ENCODE assay signal across 20 cellular contexts in the genomic region with DNA sequence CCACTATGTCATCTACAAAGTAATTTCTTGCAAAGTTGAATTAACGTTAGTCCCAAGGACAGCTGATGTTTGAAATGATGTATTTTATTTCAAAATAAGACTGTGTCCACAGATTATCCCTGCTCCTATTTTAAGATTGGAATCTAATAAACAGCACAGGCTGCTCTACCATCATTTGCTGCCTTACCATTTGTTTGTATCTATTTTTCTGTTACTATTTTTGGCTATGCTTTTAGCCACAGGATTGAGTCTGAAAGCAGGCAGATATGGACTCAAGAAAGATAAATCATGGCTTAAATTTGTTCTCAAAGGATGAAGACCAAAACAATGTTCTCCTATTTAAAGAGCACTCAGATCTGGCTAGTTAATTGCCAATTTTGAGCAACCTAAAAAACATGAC.
DNase-seq lines count a peak whose midpoint lies in the region; ATAC-seq and TF ChIP-seq lines count a peak whose summit lies in the region.
"Had no signal": no experiment of that assay in that cellular context is flagged by ENCODE, and none has a peak within 500 bp of the region (broad histone marks: within the 10 kb centered on the region; RNA-seq: fewer than 3 reads in every experiment).

No MANE protein-coding gene starts in this region.

- H3K27me3 ChIP-seq in prostate gland (replicated peaks; ENCODE audit: insufficient read depth) (no peaks in the 10 kb centered on the region), suprapubic skin (no peaks in the 10 kb centered on the region), heart left ventricle (no peaks in the 10 kb centered on the region)

- TF ChIP-seq CTCF in prostate gland (IDR thresholded peaks at IDR 0.05) (no peak), suprapubic skin (IDR thresholded peaks at IDR 0.05) (no peak), heart left ventricle (IDR thresholded peaks at IDR 0.05) (no peak)

- H3K36me3 ChIP-seq in prostate gland (no peaks in the 10 kb centered on the region), suprapubic skin (no peaks in the 10 kb centered on the region), heart left ventricle (no peaks in the 10 kb centered on the region)

- no peak overlapping the region for H3K4me3 Mint-ChIP-seq in activated T-cell treated with anti-CD3 and anti-CD28 coated beads, Interleukin-2, amount 50 U/mL, for 72 hours
- no peak overlapping the region for H3K4me3 Mint-ChIP-seq in naive thymus-derived CD8-positive, alpha-beta T cell
- H3K4me3 Mint-ChIP-seq: CD8-positive, alpha-beta T cell; IgD-negative memory B cell had no signal

- no peaks in the 10 kb centered on the region for H3K4me1 Mint-ChIP-seq in activated T-cell treated with anti-CD3 and anti-CD28 coated beads, Interleukin-2, amount 50 U/mL, for 72 hours (ENCODE audit: low read depth)
- H3K4me1 Mint-ChIP-seq in naive thymus-derived CD8-positive, alpha-beta T cell: no peaks in the 10 kb centered on the region
- H3K4me1 Mint-ChIP-seq: IgD-negative memory B cell had no signal

- DNase-seq in activated T-cell treated with anti-CD3 and anti-CD28 coated beads, Interleukin-2, amount 50 U/mL, for 72 hours: no peak
- DNase-seq in activated T-cell treated with anti-CD3 and anti-CD28 coated beads, Interleukin-2, amount 50 U/mL, for 48 hours: no peak
- DNase-seq in epithelial cell of prostate (ENCODE audit: low read depth, low spot score): no peak
- DNase-seq in prostate gland (ENCODE audit: low spot score): no peak
- DNase-seq in naive thymus-derived CD8-positive, alpha-beta T cell: no peak
- DNase-seq in suprapubic skin (ENCODE audit: low spot score in 2 of 2): no peak
- no peak for DNase-seq in heart left ventricle
- DNase-seq: 8988T; CD8-positive, alpha-beta T cell; DMS79; GOT3; Kasumi-1; NCI-H1105 treated with DMSO at 0.1 percent for 48 hours; NCI-H187 treated with DMSO at 0.1 percent for 48 hours; NCI-H446; NCI-H69; SHP77 treated with DMSO at 0.1 percent for 48 hours had no signal

- H3K27me3 Mint-ChIP-seq in activated T-cell treated with anti-CD3 and anti-CD28 coated beads, Interleukin-2, amount 50 U/mL, for 72 hours (ENCODE audit: low read depth): no peaks in the 10 kb centered on the region
- H3K27me3 Mint-ChIP-seq in naive thymus-derived CD8-positive, alpha-beta T cell: peaks cover 0 to 3% (median 0%) of the 10 kb centered on the region in 5 donors

- H3K9me3 Mint-ChIP-seq in activated T-cell treated with anti-CD3 and anti-CD28 coated beads, Interleukin-2, amount 50 U/mL, for 72 hours: peaks cover 0 to 3% of the 10 kb centered on the region in 2 donors
- peaks cover 0 to 9% (median 3%) of the 10 kb centered on the region in 9 donors for H3K9me3 Mint-ChIP-seq in naive thymus-derived CD8-positive, alpha-beta T cell
- H3K9me3 Mint-ChIP-seq: CD8-positive, alpha-beta T cell had no signal

- H3K27ac ChIP-seq in epithelial cell of prostate: peak overlapping the region; percentile 26
- H3K27ac ChIP-seq in prostate gland: peak overlapping the region; percentile 30 to 65
- no peak overlapping the region for H3K27ac ChIP-seq in suprapubic skin
- peak overlapping the region in 1 of 12 donors; percentile 32 for H3K27ac ChIP-seq in heart left ventricle

- H3K9me3 ChIP-seq in prostate gland (no peaks in the 10 kb centered on the region), suprapubic skin (no peaks in the 10 kb centered on the region), heart left ventricle (no peaks in the 10 kb centered on the region)

- TF ChIP-seq POLR2A in prostate gland (IDR thresholded peaks at IDR 0.05) (no peak), suprapubic skin (IDR thresholded peaks at IDR 0.05) (no peak), heart left ventricle (IDR thresholded peaks at IDR 0.05) (no peak)

- H3K4me3 ChIP-seq in prostate gland (no peak overlapping the region), suprapubic skin (no peak overlapping the region), heart left ventricle (no peak overlapping the region)

- TF ChIP-seq EP300 in suprapubic skin (IDR thresholded peaks at IDR 0.05): no peak

- no peak for ATAC-seq in activated T-cell treated with anti-CD3 and anti-CD28 coated beads, Interleukin-2, amount 50 U/mL, for 72 hours (replicated peaks in 1 of 2)
- ATAC-seq in naive thymus-derived CD8-positive, alpha-beta T cell: no peak
- ATAC-seq in GM18858 (IDR thresholded peaks at IDR 0.05; ENCODE audit: unreplicated experiment): no peak
- no peak for ATAC-seq in heart left ventricle
- ATAC-seq: CD8-positive, alpha-beta T cell; SK-N-SH treated with all-trans-retinoic acid at 6 μM for 48 hours had no signal

- H3K36me3 Mint-ChIP-seq in activated T-cell treated with anti-CD3 and anti-CD28 coated beads, Interleukin-2, amount 50 U/mL, for 72 hours (ENCODE audit: insufficient read depth in 2 of 2): peaks cover 0 to 5% of the 10 kb centered on the region in 2 donors
- peaks cover 0 to 11% (median 0%) of the 10 kb centered on the region in 3 donors for H3K36me3 Mint-ChIP-seq in naive thymus-derived CD8-positive, alpha-beta T cell
- H3K36me3 Mint-ChIP-seq: CD8-positive, alpha-beta T cell; IgD-negative memory B cell had no signal

- WGBS in prostate gland: 27% methylated on average over 1 of the region's 1 CpG
- whole genome bisulfite sequencing in suprapubic skin: 63% methylated on average over 1 of the region's 1 CpG
- 46 to 76% (median 60%) methylated on average over 1 of the region's 1 CpG for WGBS in heart left ventricle, 4 donors

- POLR2A ChIA-PET in naive thymus-derived CD8-positive, alpha-beta T cell (lab: Charles Lee): no interaction called here

- H3K4me1 ChIP-seq in prostate gland (replicated peaks) (no peaks in the 10 kb centered on the region), suprapubic skin (peaks cover 5% of the 10 kb centered on the region), heart left ventricle (peaks cover 0 to 6% (median 0%) of the 10 kb centered on the region in 12 donors)

- intact Hi-C loops in prostate gland (cut with DNase I): loop anchor here (5.0 to 10.0 kb wide), 3 partner anchors 102 to 429 kb away; no protein-coding TSS in a partner anchor
- intact Hi-C loops in heart left ventricle (cut with DNase I): no loop called here

- H3K27ac Mint-ChIP-seq in activated T-cell treated with anti-CD3 and anti-CD28 coated beads, Interleukin-2, amount 50 U/mL, for 72 hours: peak overlapping the region; percentile 21
- no peak overlapping the region for H3K27ac Mint-ChIP-seq in naive thymus-derived CD8-positive, alpha-beta T cell
- H3K27ac Mint-ChIP-seq: CD8-positive, alpha-beta T cell; IgD-negative memory B cell had no signal
